Comparison of ENCODE assay signal across 21 cellular contexts in the genomic region with DNA sequence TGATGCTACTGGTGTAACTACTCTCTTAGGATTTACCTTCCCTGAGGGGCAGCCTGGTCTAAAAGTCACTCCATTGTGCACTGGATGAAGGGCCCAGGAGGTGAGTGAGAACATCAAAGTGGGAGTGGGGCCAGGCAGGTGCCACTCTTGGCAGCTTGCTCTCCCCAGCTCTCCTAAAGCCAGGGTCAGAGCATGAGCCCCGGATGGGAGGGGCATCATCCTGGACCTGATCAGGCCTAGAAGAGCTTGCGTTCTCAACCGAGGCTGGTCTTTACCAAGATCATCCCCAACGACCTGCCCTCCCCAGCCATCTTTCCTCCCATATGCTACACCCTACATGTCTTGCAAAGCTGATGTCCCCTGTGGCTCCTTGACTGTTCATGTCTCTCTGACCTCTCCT.
DNase-seq lines count a peak whose midpoint lies in the region; ATAC-seq and TF ChIP-seq lines count a peak whose summit lies in the region.
"Had no signal": no experiment of that assay in that cellular context is flagged by ENCODE, and none has a peak within 500 bp of the region (broad histone marks: within the 10 kb centered on the region; RNA-seq: fewer than 3 reads in every experiment).

No MANE protein-coding gene starts in this region.

- H3K27ac ChIP-seq in VCaP (peak overlapping the region; percentile 50), vagina (no peak overlapping the region)
- H3K27ac ChIP-seq: A549; BLaER1 treated with 17β-estradiol and CSF1 and Interleukin-3, amounts not matched to agents 10 nM and 100 nM; GM23248 had no signal

- no peak for ATAC-seq in HG03175 (IDR thresholded peaks at IDR 0.05; ENCODE audit: unreplicated experiment)
- ATAC-seq: CD8-positive, alpha-beta T cell; GM12878 had no signal

- no peak overlapping the region for H3K4me3 ChIP-seq in vagina
- H3K4me3 ChIP-seq: A549; BLaER1 treated with 17β-estradiol and CSF1 and Interleukin-3, amounts not matched to agents 10 nM and 100 nM; GM12878; GM23248 had no signal

- no peaks in the 10 kb centered on the region for H3K36me3 ChIP-seq in vagina
- H3K36me3 ChIP-seq: BE2C; BLaER1 treated with 17β-estradiol and CSF1 and Interleukin-3, amounts not matched to agents 10 nM and 100 nM had no signal

- peak; percentile 37 for DNase-seq in ecto neural progenitor cell (ENCODE audit: low spot score)
- peak; percentile 45 for DNase-seq in islet precursor cell
- peak; percentile 56 to 67 for DNase-seq in vagina (ENCODE audit: extremely low spot score in 2 of 2)
- DNase-seq in C1 segment of cervical spinal cord (lab: John Stamatoyannopoulos, UW), result no peak
- DNase-seq in activated T-cell treated with anti-CD3 and anti-CD28 coated beads, Interleukin-2, amount 50 U/mL, for 1 hour, result no peak
- DNase-seq: 8988T; ACHN; AML-193; BE2C; Caco-2; CD8-positive, alpha-beta T cell; DMS153; DND-41; GM23248; H7; HCEC 1CT had no signal

- no peak for TF ChIP-seq POLR2A in vagina (IDR thresholded peaks at IDR 0.05)

- TF ChIP-seq CTCF in VCaP (conservative IDR thresholded peaks at IDR 0.05) (no peak), vagina (IDR thresholded peaks at IDR 0.05) (no peak)

- no peaks in the 10 kb centered on the region for H3K4me1 ChIP-seq in vagina
- H3K4me1 ChIP-seq: A549; BE2C; BLaER1 treated with 17β-estradiol and CSF1 and Interleukin-3, amounts not matched to agents 10 nM and 100 nM; Caco-2 had no signal

- intact Hi-C loops in vagina (cut with DNase I), result no loop called here

- no peaks in the 10 kb centered on the region for H3K9me3 ChIP-seq in vagina
- H3K9me3 ChIP-seq: A549; BE2C; BLaER1 treated with 17β-estradiol and CSF1 and Interleukin-3, amounts not matched to agents 10 nM and 100 nM; Caco-2 had no signal

- no peaks in the 10 kb centered on the region for H3K27me3 ChIP-seq in vagina
- H3K27me3 ChIP-seq: BE2C; BLaER1 treated with 17β-estradiol and CSF1 and Interleukin-3, amounts not matched to agents 10 nM and 100 nM had no signal

Comparison
In these comparisons a context has a peak if more than half of its experiments do, and no peak if none do; other contexts are left out.
1. DNase-seq: peak in ecto neural progenitor cell (single experiment), islet precursor cell (single experiment) and vagina (2 of 2); none in C1 segment of cervical spinal cord (0 of 14) and activated T-cell treated with anti-CD3 and anti-CD28 coated beads, Interleukin-2, amount 50 U/mL, for 1 hour (single experiment).